13 cellular contexts compared by ENCODE assay signal in the genomic region with DNA sequence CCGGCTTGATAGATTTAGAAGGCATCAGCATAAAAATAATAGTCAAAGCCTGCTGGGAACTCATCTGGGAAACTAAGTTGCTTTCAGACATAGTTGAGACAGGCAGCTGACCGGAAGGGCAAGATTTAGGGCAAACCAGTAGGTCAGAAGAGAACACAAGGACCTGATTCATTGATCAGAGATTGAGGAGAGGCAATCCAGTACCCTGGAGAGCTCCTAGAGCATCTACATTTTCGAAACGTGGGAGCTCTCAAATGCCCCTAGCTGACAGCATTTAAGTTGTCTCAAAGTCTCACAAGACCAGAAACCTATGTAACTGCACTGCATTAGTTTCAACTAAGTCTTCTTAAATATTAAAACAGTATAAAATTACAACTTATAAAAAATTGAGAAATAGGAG. TPM values are rescaled to one million over a fixed set of nuclear protein-coding genes. Genes with fewer than 3 reads are reported as not detected.
A peak's percentile ranks its signal among the peaks of the same experiment; 100 is the strongest.
DNase-seq lines count a peak whose midpoint lies in the region; ATAC-seq and TF ChIP-seq lines count a peak whose summit lies in the region.
"Had no signal": no experiment of that assay in that cellular context is flagged by ENCODE, and none has a peak within 500 bp of the region (broad histone marks: within the 10 kb centered on the region; RNA-seq: fewer than 3 reads in every experiment).

No MANE protein-coding gene starts in this region.

- in situ Hi-C loops in mammary epithelial cell (cut with MboI; ENCODE audit: low sequenced_read_pairs in 2 of 2): no loop called here

- DNase-seq in GM23338 (ENCODE audit: low spot score) (peak; percentile 83), NB4 (ENCODE audit: low read depth) (peak; percentile 43), mammary epithelial cell (peak; percentile 32), lung microvascular endothelial cell (ENCODE audit: low read depth in 2 of 2) (peak; percentile 17 to 29), pons (ENCODE audit: low spot score) (no peak), NCI-H69 (lab: John Stamatoyannopoulos, UW) (no peak), COLO829 (ENCODE audit: low spot score) (no peak)
- DNase-seq: activated gamma-delta T cell, NCI-H526 treated with DMSO at 0.1 percent for 48 hours, right cardiac atrium, T-helper 9 cell had no signal

- H3K36me3 Mint-ChIP-seq in GM23338 (ENCODE audit: low read depth): no peaks in the 10 kb centered on the region
- H3K36me3 Mint-ChIP-seq: memory B cell had no signal

- H3F3A ChIP-seq in GM23338 (replicated peaks; ENCODE audit: low read depth): no peaks in the 10 kb centered on the region

- ATAC-seq in GM23338 (peak; percentile 87), HG03520 (IDR thresholded peaks at IDR 0.05; ENCODE audit: unreplicated experiment) (no peak)
- ATAC-seq: right cardiac atrium had no signal

- WGBS in mammary epithelial cell (ENCODE audit: low coverage, missing lambda C conversion rate): 30% methylated on average over 4 of the region's 4 CpGs

- H3K9me3 ChIP-seq in mammary epithelial cell (replicated peaks; ENCODE audit: insufficient read depth, low read length): no peaks in the 10 kb centered on the region

- CTCF ChIA-PET in mammary epithelial cell (lab: Charles Lee; ENCODE audit: low non-redundant PET): no interaction called here

- intact Hi-C loops in mammary epithelial cell (cut with micrococcal nuclease): no loop called here

- H3K4me1 ChIP-seq in GM23338 (ENCODE audit: insufficient read depth) (no peaks in the 10 kb centered on the region), mammary epithelial cell (ENCODE audit: insufficient read depth, low read length) (no peaks in the 10 kb centered on the region)

- H3K4me2 ChIP-seq in GM23338 (no peak overlapping the region), mammary epithelial cell (ENCODE audit: insufficient read depth, low read depth, low read length) (no peak overlapping the region)

- H3K79me2 ChIP-seq in GM23338 (replicated peaks; ENCODE audit: insufficient read depth) (no peaks in the 10 kb centered on the region), mammary epithelial cell (ENCODE audit: insufficient read depth, low read length) (no peaks in the 10 kb centered on the region)

- H3K27ac Mint-ChIP-seq in GM23338: no peak overlapping the region
- H3K27ac Mint-ChIP-seq: memory B cell had no signal

- TF ChIP-seq POLR2A in NB4 (IDR thresholded peaks at IDR 0.05; ENCODE audit: extremely low read depth, insufficient read length): no peak

- BruUV-seq in mammary epithelial cell (replicated peaks; lab: Mats Ljungman, UMichigan): no TSS peak

- no peaks in the 10 kb centered on the region for H3K9me2 ChIP-seq in GM23338 (ENCODE audit: insufficient read depth)

- TF ChIP-seq CTCF in GM23338 (conservative IDR thresholded peaks at IDR 0.05; ENCODE audit: low read depth in 2 of 2) (no peak), NB4 (IDR thresholded peaks at IDR 0.05; ENCODE audit: low read depth, low read length) (no peak), mammary epithelial cell (conservative IDR thresholded peaks at IDR 0.05 in 1 of 2, IDR thresholded peaks at IDR 0.05 in 1 of 2; ENCODE audit: extremely low read depth in 1 of 2, insufficient read depth in 1 of 2, low read depth in 1 of 2, low read length in 2 of 2) (no peak)

- dilution Hi-C loops in mammary epithelial cell (cut with HindIII; ENCODE audit: low sequenced_read_pairs): no loop called here

- no peak overlapping the region for H2AFZ ChIP-seq in GM23338
- no peak overlapping the region for H2AFZ ChIP-seq in mammary epithelial cell (ENCODE audit: low read depth, low read length)

- H3K9ac ChIP-seq in mammary epithelial cell (ENCODE audit: insufficient read depth, low read length): no peak overlapping the region

- H3K4me3 ChIP-seq in GM23338 (no peak overlapping the region), NB4 (ENCODE audit: low read depth, low read length) (no peak overlapping the region), mammary epithelial cell (replicated peaks in 1 of 3; ENCODE audit: insufficient read depth in 1 of 3, low read depth in 2 of 3, low read length in 3 of 3) (no peak overlapping the region)

- H3K9me3 Mint-ChIP-seq in GM23338: no peaks in the 10 kb centered on the region
- H3K9me3 Mint-ChIP-seq: memory B cell had no signal

- H3K27me3 ChIP-seq in GM23338 (ENCODE audit: insufficient read depth): no peaks in the 10 kb centered on the region
- peaks cover 2% of the 10 kb centered on the region for H3K27me3 ChIP-seq in mammary epithelial cell (ENCODE audit: insufficient read depth, low read length)

- no peaks in the 10 kb centered on the region for H3K36me3 ChIP-seq in GM23338 (ENCODE audit: insufficient read depth)
- no peaks in the 10 kb centered on the region for H3K36me3 ChIP-seq in mammary epithelial cell (ENCODE audit: insufficient read depth, low read length)

- H3K4me1 Mint-ChIP-seq in GM23338: no peaks in the 10 kb centered on the region

- H4K20me1 ChIP-seq in GM23338 (replicated peaks; ENCODE audit: insufficient read depth) (no peaks in the 10 kb centered on the region), mammary epithelial cell (ENCODE audit: insufficient read depth, low read length) (no peaks in the 10 kb centered on the region)

- H3K27me3 Mint-ChIP-seq in GM23338 (ENCODE audit: insufficient read depth, low read depth, poor library complexity): no peaks in the 10 kb centered on the region

- no peak overlapping the region for H3K27ac ChIP-seq in GM23338 (ENCODE audit: low read depth)
- no peak overlapping the region for H3K27ac ChIP-seq in mammary epithelial cell (ENCODE audit: insufficient read depth, low read depth, low read length)

- no peak overlapping the region for H3K4me3 Mint-ChIP-seq in GM23338
- H3K4me3 Mint-ChIP-seq: memory B cell had no signal

TF ChIP-seq in GM23338, 12 proteins besides CTCF, POLR2A, EP300 and RAD21:
- TF ChIP-seq, protein P1, sequence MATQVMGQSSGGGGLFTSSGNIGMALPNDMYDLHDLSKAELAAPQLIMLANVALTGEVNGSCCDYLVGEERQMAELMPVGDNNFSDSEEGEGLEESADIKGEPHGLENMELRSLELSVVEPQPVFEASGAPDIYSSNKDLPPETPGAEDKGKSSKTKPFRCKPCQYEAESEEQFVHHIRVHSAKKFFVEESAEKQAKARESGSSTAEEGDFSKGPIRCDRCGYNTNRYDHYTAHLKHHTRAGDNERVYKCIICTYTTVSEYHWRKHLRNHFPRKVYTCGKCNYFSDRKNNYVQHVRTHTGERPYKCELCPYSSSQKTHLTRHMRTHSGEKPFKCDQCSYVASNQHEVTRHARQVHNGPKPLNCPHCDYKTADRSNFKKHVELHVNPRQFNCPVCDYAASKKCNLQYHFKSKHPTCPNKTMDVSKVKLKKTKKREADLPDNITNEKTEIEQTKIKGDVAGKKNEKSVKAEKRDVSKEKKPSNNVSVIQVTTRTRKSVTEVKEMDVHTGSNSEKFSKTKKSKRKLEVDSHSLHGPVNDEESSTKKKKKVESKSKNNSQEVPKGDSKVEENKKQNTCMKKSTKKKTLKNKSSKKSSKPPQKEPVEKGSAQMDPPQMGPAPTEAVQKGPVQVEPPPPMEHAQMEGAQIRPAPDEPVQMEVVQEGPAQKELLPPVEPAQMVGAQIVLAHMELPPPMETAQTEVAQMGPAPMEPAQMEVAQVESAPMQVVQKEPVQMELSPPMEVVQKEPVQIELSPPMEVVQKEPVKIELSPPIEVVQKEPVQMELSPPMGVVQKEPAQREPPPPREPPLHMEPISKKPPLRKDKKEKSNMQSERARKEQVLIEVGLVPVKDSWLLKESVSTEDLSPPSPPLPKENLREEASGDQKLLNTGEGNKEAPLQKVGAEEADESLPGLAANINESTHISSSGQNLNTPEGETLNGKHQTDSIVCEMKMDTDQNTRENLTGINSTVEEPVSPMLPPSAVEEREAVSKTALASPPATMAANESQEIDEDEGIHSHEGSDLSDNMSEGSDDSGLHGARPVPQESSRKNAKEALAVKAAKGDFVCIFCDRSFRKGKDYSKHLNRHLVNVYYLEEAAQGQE (IDR thresholded peaks at IDR 0.05; ENCODE audit: unreplicated experiment): peak; percentile 85
- no peak for TF ChIP-seq ZNF114 (CRISPR knock-in tag; IDR thresholded peaks at IDR 0.05)

RNA-seq across cellular contexts. Expression of a gene that starts 22.9 kb away (rescaled TPM):
- total RNA-seq in GM23338 (2014; rRNA removed; shearing (Covaris generic)): 77.2 and 82.1 TPM in 2 replicates
- polyA plus RNA-seq in GM23338 (2016; fragmentation: Nextera tagmentation; extraction: Ambion mirVana) (105 and 133 TPM in 2 replicates), mammary epithelial cell (20.0 TPM)
- total RNA-seq in mammary epithelial cell (10 to 100 TPM; 23.5 to 27.5 TPM), lung microvascular endothelial cell (22.6 and 27.0 TPM in 2 replicates)
- polyA minus RNA-seq in mammary epithelial cell: 63.7 TPM

Comparison
In these comparisons a context has a peak if more than half of its experiments do, and no peak if none do; other contexts are left out.
1. DNase-seq: peak in GM23338 (single experiment), NB4 (single experiment), mammary epithelial cell (single experiment) and lung microvascular endothelial cell (2 of 2); none in pons (single experiment), NCI-H69 (single experiment) and COLO829 (single experiment).